Comparison of ENCODE assay signal across 9 cellular contexts in the genomic region with DNA sequence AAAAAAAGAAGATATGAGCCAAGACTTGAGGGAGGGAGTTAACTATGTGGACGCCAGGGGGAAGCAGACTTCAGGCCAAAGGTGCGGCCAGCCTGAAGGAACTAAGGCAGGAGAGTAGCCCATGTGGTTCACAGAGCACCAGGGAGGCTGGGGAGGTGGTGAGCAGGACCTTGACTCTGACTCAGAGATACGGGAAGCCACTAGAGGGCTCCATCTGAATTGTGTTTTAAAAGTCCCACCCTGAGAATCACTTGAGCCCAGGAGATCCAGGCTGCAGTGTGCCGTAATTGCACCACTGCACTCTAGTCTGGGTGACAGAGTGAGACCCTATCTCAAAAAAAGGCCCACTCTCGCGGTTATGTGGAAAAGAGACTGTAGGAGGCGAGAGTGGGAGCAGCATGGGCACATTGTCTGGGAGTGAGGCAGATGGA. TPM values are rescaled to one million over a fixed set of nuclear protein-coding genes. Genes with fewer than 3 reads are reported as not detected.
A peak's percentile ranks its signal among the peaks of the same experiment; 100 is the strongest.
DNase-seq lines count a peak whose midpoint lies in the region; ATAC-seq, FAIRE-seq and TF ChIP-seq lines count a peak whose summit lies in the region.
"Had no signal": no experiment of that assay in that cellular context is flagged by ENCODE, and none has a peak within 500 bp of the region (broad histone marks: within the 10 kb centered on the region; RNA-seq: fewer than 3 reads in every experiment).

No MANE protein-coding gene starts in this region.

- intact Hi-C loops in endothelial cell of umbilical vein (cut with micrococcal nuclease): loop anchor here (2.0 kb wide), 1 partner anchor 627 kb away; no protein-coding TSS in a partner anchor

- DNase-seq in DND-41: peak; percentile 49
- DNase-seq in H54 (ENCODE audit: insufficient read length, low spot score): peak; percentile 30
- peak; percentile 85 for DNase-seq in OCI-M1 (lab: John Stamatoyannopoulos, UW)
- peak; percentile 61 for DNase-seq in endothelial cell of umbilical vein (ENCODE audit: low read depth, low spot score)
- no peak for DNase-seq in activated CD8-positive, alpha-beta memory T cell treated with anti-CD3 and anti-CD28 coated beads, Interleukin-2, amount 50 U/mL, for 48 hours
- DNase-seq: natural killer cell had no signal

- no peak for TF ChIP-seq POLR2A in H54 (IDR thresholded peaks at IDR 0.05; ENCODE audit: low read depth, low read length)
- TF ChIP-seq POLR2A in endothelial cell of umbilical vein (IDR thresholded peaks at IDR 0.05; ENCODE audit: low read depth, low read length): no peak

- no peak for TF ChIP-seq EP300 in neural cell (conservative IDR thresholded peaks at IDR 0.05; ENCODE audit: poor library complexity, severe bottlenecking)

- ATAC-seq in DND-41 (ENCODE audit: insufficient read depth, low read depth): peak; percentile 84
- no peak for ATAC-seq in GM18909 (IDR thresholded peaks at IDR 0.05; ENCODE audit: poor library complexity, unreplicated experiment)
- ATAC-seq in HG03460 (IDR thresholded peaks at IDR 0.05; ENCODE audit: unreplicated experiment): no peak

- TF ChIP-seq RAD21 in neural cell (conservative IDR thresholded peaks at IDR 0.05): peak; percentile 23

- no peak overlapping the region for H3K4me3 ChIP-seq in DND-41 (ENCODE audit: low read depth in 1 of 2, low read length in 2 of 2)
- no peak overlapping the region for H3K4me3 ChIP-seq in endothelial cell of umbilical vein (replicated peaks in 1 of 3; ENCODE audit: insufficient read depth in 1 of 3, low read depth in 1 of 3, low read length in 3 of 3)
- no peak overlapping the region for H3K4me3 ChIP-seq in neural cell (ENCODE audit: low read length)

- H3K36me3 ChIP-seq in DND-41 (ENCODE audit: insufficient read depth, low read length) (peaks cover 84% of the 10 kb centered on the region), endothelial cell of umbilical vein (ENCODE audit: control insufficient read depth in 2 of 2, extremely low read depth in 1 of 2, insufficient read depth in 2 of 2, low read length in 2 of 2) (peaks cover 0 to 5% of the 10 kb centered on the region in 2 experiments), neural cell (ENCODE audit: insufficient read depth, low read length) (no peaks in the 10 kb centered on the region)

- H4K20me1 ChIP-seq in DND-41 (ENCODE audit: insufficient read depth, low read length) (peaks cover 37% of the 10 kb centered on the region; the same call in 1 of the 2 replicates), endothelial cell of umbilical vein (replicated peaks; ENCODE audit: control insufficient read depth, extremely low read depth, insufficient read depth, low read length) (no peaks in the 10 kb centered on the region), neural cell (ENCODE audit: insufficient read depth) (no peaks in the 10 kb centered on the region)

- no peak overlapping the region for H3K9ac ChIP-seq in DND-41 (ENCODE audit: low read depth, low read length)
- H3K9ac ChIP-seq in endothelial cell of umbilical vein (replicated peaks; ENCODE audit: extremely low read depth, insufficient read depth, low read length): no peak overlapping the region
- H3K9ac ChIP-seq in neural cell (ENCODE audit: low read length): no peak overlapping the region

- H3K27ac ChIP-seq in DND-41 (ENCODE audit: low read length): no peak overlapping the region
- no peak overlapping the region for H3K27ac ChIP-seq in endothelial cell of umbilical vein (ENCODE audit: insufficient read depth, low read depth, low read length)
- no peak overlapping the region for H3K27ac ChIP-seq in neural cell (ENCODE audit: low read length)

- H3F3A ChIP-seq in neural cell (ENCODE audit: insufficient read depth, low read length, poor library complexity, severe bottlenecking): no peaks in the 10 kb centered on the region

- H3K27me3 ChIP-seq in DND-41 (ENCODE audit: insufficient read depth, low read length, poor library complexity) (no peaks in the 10 kb centered on the region), endothelial cell of umbilical vein (ENCODE audit: control insufficient read depth in 2 of 2, insufficient read depth in 2 of 2, low read length in 2 of 2) (no peaks in the 10 kb centered on the region), neural cell (ENCODE audit: insufficient read depth, low read depth, low read length) (no peaks in the 10 kb centered on the region)

- H3K4me2 ChIP-seq in DND-41 (ENCODE audit: insufficient read depth, low read length) (no peak overlapping the region), endothelial cell of umbilical vein (ENCODE audit: insufficient read depth, low read length) (no peak overlapping the region), neural cell (ENCODE audit: low read length) (no peak overlapping the region)

- CTCF ChIA-PET in endothelial cell of umbilical vein (lab: Charles Lee): interaction anchor here (0.7 to 2.6 kb wide), 3 partner anchors 21 to 156 kb away, joined by 3 to 21 read pairs (median 4); no protein-coding TSS in a partner anchor

- POLR2A ChIA-PET in endothelial cell of umbilical vein (lab: Charles Lee): no interaction called here

- H3K9me3 ChIP-seq in DND-41 (ENCODE audit: insufficient read depth, low read length, severe bottlenecking) (no peaks in the 10 kb centered on the region), endothelial cell of umbilical vein (replicated peaks; ENCODE audit: control insufficient read depth, insufficient read depth, low read length) (no peaks in the 10 kb centered on the region), neural cell (ENCODE audit: low read length) (no peaks in the 10 kb centered on the region)

- H2AFZ ChIP-seq in DND-41 (ENCODE audit: low read depth, low read length) (no peak overlapping the region), endothelial cell of umbilical vein (ENCODE audit: low read depth, low read length) (no peak overlapping the region), neural cell (ENCODE audit: low read depth, low read length) (no peak overlapping the region)

- H3K9me1 ChIP-seq in endothelial cell of umbilical vein (replicated peaks; ENCODE audit: control insufficient read depth, extremely low read depth, insufficient read depth, low read length): no peaks in the 10 kb centered on the region

- dilution Hi-C loops in endothelial cell of umbilical vein (cut with MboI; ENCODE audit: extremely low pct_ligation_motif_present, low sequenced_read_pairs): no loop called here

- H3K4me1 ChIP-seq in DND-41 (ENCODE audit: insufficient read depth, low read length): no peaks in the 10 kb centered on the region
- H3K4me1 ChIP-seq in endothelial cell of umbilical vein (ENCODE audit: control insufficient read depth, extremely low read depth, insufficient read depth, low read length): no peaks in the 10 kb centered on the region

- FAIRE-seq in H54 (lab: Jason Lieb, UNC) (peak; percentile 36), endothelial cell of umbilical vein (lab: Jason Lieb, UNC) (peak; percentile 83)

- no peaks in the 10 kb centered on the region for H3K9me2 ChIP-seq in neural cell (ENCODE audit: insufficient read depth, low read length)

- H3K79me2 ChIP-seq in DND-41 (ENCODE audit: insufficient read depth, low read length) (peaks cover 92% of the 10 kb centered on the region), endothelial cell of umbilical vein (ENCODE audit: control insufficient read depth, insufficient read depth, low read length) (peaks cover 50% of the 10 kb centered on the region), neural cell (replicated peaks; ENCODE audit: insufficient read depth, low read length) (peaks cover 2% of the 10 kb centered on the region)

- TF ChIP-seq CTCF in DND-41 (IDR thresholded peaks at IDR 0.05; ENCODE audit: borderline replicate concordance, extremely low read depth, low read length, poor library complexity, severe bottlenecking) (peak; percentile 68), endothelial cell of umbilical vein (IDR thresholded peaks at IDR 0.05; ENCODE audit: extremely low read depth in 1 of 2, insufficient read depth in 1 of 2, low read depth in 1 of 2, low read length in 2 of 2) (peak; percentile 52 to 56), neural cell (IDR thresholded peaks at IDR 0.05; ENCODE audit: poor library complexity, severe bottlenecking) (peak; percentile 42)

- BruUV-seq in endothelial cell of umbilical vein (replicated peaks; lab: Mats Ljungman, UMichigan): no TSS peak

TF ChIP-seq in endothelial cell of umbilical vein, 7 proteins besides CTCF, POLR2A, EP300 and RAD21 (continues in another document):
- TF ChIP-seq JUN (IDR thresholded peaks at IDR 0.05; ENCODE audit: borderline replicate concordance, insufficient read depth, insufficient read length, low read depth) (no peak), EZH2 (IDR thresholded peaks at IDR 0.05; ENCODE audit: borderline replicate concordance, low read depth, low read length, severe bottlenecking) (no peak)

TF ChIP-seq in neural cell, 6 proteins besides CTCF, POLR2A, EP300 and RAD21:
- TF ChIP-seq SMC3 (conservative IDR thresholded peaks at IDR 0.05; ENCODE audit: poor library complexity) (peak; percentile 34), TAF1 (IDR thresholded peaks at IDR 0.05; ENCODE audit: low read depth) (no peak)

RNA-seq across cellular contexts. Expression of a gene that starts 12.3 kb away (rescaled TPM):
- total RNA-seq in endothelial cell of umbilical vein: 22.7 and 22.9 TPM in 2 replicates
- polyA plus RNA-seq in endothelial cell of umbilical vein (10.3 and 14.5 TPM in 2 replicates), neural cell (28.1 and 31.7 TPM in 2 replicates)
- 14.3 and 15.0 TPM in 2 replicates for polyA plus RNA-seq in endothelial cell of umbilical vein (2011; cell fraction: cytosol; rRNA removed)
- polyA plus RNA-seq in endothelial cell of umbilical vein (2011; cell fraction: nucleus; rRNA removed): 44.5 and 52.8 TPM in 2 replicates
- polyA plus RNA-seq in endothelial cell of umbilical vein (2012): 11.2 and 14.2 TPM in 2 replicates
- polyA minus RNA-seq in endothelial cell of umbilical vein (29.6 and 30.8 TPM in 2 replicates), neural cell (59.2 and 65.5 TPM in 2 replicates)
- polyA minus RNA-seq in endothelial cell of umbilical vein (2011; cell fraction: cytosol; rRNA and poly(A)+ RNA removed): 39.8 TPM
- polyA minus RNA-seq in endothelial cell of umbilical vein (2011; cell fraction: nucleus; rRNA and poly(A)+ RNA removed): 41.6 and 66.1 TPM in 2 replicates

RNA-seq across cellular contexts. Expression of a gene that starts 55.7 kb away (rescaled TPM):
- 42.8 and 45.9 TPM in 2 replicates for total RNA-seq in endothelial cell of umbilical vein
- polyA plus RNA-seq in endothelial cell of umbilical vein: 17.5 and 19.8 TPM in 2 replicates
- 26.5 and 28.1 TPM in 2 replicates for polyA plus RNA-seq in endothelial cell of umbilical vein (2011; cell fraction: cytosol; rRNA removed)
- polyA plus RNA-seq in endothelial cell of umbilical vein (2011; cell fraction: nucleus; rRNA removed): 24.9 and 25.6 TPM in 2 replicates
- 14.5 and 21.5 TPM in 2 replicates for polyA plus RNA-seq in endothelial cell of umbilical vein (2012)
- 73.1 and 83.8 TPM in 2 replicates for polyA minus RNA-seq in endothelial cell of umbilical vein
- 67.2 TPM for polyA minus RNA-seq in endothelial cell of umbilical vein (2011; cell fraction: cytosol; rRNA and poly(A)+ RNA removed)
- 19.4 and 28.9 TPM in 2 replicates for polyA minus RNA-seq in endothelial cell of umbilical vein (2011; cell fraction: nucleus; rRNA and poly(A)+ RNA removed)
- 11.5 and 12.3 TPM in 2 replicates for polyA plus RNA-seq in neural cell
- polyA minus RNA-seq in neural cell: 26.6 and 27.3 TPM in 2 replicates
